ENCODE assay signal across 1 cellular context in the genomic region with DNA sequence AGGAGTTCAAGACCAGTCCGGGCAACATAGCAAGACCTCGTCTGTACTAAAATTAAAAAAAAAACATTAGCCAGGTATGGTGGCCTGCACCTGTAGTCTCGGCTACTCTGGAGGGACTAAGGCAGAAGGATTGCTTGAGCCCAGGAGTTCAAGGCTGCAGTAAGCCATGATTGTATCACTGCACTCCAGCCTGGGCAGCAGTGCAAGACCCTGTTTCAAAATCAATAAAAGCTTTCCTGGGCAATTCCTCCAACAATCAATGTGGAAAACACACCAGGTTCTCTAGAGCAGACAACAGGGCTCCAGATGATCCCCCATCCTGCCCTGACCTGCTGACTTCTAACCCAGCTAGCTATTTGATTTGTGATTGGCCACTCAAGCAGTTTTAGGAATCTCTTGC.
TF ChIP-seq lines count a peak whose summit lies in the region.

No MANE protein-coding gene starts in this region.

TF ChIP-seq in GM23338, 12 proteins besides CTCF, POLR2A, EP300 and RAD21 (continued from another document):
- TF ChIP-seq, protein P1, sequence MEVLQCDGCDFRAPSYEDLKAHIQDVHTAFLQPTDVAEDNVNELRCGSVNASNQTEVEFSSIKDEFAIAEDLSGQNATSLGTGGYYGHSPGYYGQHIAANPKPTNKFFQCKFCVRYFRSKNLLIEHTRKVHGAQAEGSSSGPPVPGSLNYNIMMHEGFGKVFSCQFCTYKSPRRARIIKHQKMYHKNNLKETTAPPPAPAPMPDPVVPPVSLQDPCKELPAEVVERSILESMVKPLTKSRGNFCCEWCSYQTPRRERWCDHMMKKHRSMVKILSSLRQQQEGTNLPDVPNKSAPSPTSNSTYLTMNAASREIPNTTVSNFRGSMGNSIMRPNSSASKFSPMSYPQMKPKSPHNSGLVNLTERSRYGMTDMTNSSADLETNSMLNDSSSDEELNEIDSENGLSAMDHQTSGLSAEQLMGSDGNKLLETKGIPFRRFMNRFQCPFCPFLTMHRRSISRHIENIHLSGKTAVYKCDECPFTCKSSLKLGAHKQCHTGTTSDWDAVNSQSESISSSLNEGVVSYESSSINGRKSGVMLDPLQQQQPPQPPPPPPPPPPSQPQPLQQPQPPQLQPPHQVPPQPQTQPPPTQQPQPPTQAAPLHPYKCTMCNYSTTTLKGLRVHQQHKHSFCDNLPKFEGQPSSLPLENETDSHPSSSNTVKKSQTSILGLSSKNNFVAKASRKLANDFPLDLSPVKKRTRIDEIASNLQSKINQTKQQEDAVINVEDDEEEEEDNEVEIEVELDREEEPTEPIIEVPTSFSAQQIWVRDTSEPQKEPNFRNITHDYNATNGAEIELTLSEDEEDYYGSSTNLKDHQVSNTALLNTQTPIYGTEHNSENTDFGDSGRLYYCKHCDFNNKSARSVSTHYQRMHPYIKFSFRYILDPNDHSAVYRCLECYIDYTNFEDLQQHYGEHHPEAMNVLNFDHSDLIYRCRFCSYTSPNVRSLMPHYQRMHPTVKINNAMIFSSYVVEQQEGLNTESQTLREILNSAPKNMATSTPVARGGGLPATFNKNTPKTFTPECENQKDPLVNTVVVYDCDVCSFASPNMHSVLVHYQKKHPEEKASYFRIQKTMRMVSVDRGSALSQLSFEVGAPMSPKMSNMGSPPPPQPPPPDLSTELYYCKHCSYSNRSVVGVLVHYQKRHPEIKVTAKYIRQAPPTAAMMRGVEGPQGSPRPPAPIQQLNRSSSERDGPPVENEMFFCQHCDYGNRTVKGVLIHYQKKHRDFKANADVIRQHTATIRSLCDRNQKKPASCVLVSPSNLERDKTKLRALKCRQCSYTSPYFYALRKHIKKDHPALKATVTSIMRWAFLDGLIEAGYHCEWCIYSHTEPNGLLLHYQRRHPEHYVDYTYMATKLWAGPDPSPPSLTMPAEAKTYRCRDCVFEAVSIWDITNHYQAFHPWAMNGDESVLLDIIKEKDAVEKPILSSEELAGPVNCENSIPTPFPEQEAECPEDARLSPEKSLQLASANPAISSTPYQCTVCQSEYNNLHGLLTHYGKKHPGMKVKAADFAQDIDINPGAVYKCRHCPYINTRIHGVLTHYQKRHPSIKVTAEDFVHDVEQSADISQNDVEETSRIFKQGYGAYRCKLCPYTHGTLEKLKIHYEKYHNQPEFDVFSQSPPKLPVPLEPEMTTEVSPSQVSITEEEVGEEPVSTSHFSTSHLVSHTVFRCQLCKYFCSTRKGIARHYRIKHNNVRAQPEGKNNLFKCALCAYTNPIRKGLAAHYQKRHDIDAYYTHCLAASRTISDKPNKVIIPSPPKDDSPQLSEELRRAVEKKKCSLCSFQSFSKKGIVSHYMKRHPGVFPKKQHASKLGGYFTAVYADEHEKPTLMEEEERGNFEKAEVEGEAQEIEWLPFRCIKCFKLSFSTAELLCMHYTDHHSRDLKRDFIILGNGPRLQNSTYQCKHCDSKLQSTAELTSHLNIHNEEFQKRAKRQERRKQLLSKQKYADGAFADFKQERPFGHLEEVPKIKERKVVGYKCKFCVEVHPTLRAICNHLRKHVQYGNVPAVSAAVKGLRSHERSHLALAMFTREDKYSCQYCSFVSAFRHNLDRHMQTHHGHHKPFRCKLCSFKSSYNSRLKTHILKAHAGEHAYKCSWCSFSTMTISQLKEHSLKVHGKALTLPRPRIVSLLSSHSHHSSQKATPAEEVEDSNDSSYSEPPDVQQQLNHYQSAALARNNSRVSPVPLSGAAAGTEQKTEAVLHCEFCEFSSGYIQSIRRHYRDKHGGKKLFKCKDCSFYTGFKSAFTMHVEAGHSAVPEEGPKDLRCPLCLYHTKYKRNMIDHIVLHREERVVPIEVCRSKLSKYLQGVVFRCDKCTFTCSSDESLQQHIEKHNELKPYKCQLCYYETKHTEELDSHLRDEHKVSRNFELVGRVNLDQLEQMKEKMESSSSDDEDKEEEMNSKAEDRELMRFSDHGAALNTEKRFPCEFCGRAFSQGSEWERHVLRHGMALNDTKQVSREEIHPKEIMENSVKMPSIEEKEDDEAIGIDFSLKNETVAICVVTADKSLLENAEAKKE (CRISPR knock-in tag; IDR thresholded peaks at IDR 0.05) = no peak
- no peak for TF ChIP-seq EZH2phosphoT487 (IDR thresholded peaks at IDR 0.05; ENCODE audit: unreplicated experiment)
TF ChIP-seq in GM23338: peak in this region for 0.
